ENCODE assay signal across 25 cellular contexts in the genomic region with DNA sequence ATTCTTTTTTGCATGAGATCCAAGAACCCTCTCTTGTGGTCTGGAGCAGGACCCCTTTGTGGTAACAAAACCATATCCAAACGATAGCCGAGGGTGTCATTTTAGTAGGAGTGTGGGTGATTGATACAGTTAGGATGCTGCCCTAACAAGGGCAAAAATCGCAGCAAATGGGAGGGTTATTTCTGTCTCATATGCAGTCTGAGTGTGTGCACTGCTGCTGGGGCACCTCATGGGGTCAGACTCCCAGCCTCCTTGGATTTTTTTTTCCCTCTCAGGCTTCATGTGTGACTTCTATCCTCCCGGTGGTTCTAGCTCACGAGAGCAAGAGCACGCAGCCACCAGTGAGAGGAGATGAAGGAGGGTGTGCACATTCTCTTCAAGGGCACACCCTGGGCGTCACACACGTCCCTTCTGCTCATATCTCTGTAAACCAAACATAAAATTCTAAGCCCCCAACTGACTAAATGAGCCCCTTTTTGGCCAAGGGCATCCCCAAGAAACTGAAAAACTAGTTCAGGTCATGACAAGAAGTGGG. TPM values are rescaled to one million over a fixed set of nuclear protein-coding genes. Genes with fewer than 3 reads are reported as not detected.
"Had no signal": no experiment of that assay in that cellular context is flagged by ENCODE, and none has a peak within 500 bp of the region (broad histone marks: within the 10 kb centered on the region; RNA-seq: fewer than 3 reads in every experiment).

No MANE protein-coding gene starts in this region.

- H3K27ac ChIP-seq: breast epithelium, Peyer's patch, SJSA1 had no signal

- H3K27ac Mint-ChIP-seq: activated CD4-positive, alpha-beta memory T cell treated with anti-CD3 and anti-CD28 coated beads, Interleukin-2, amount 10 ng/mL, durations not matched to agents 7 days and 5 days; activated CD4-positive, alpha-beta T cell treated with anti-CD3 and anti-CD28 coated beads for 36 hours; activated naive CD4-positive, alpha-beta T cell treated with anti-CD3 and anti-CD28 coated beads, Interleukin-2, amount 10 ng/mL, durations not matched to agents 7 days and 5 days; activated naive CD8-positive, alpha-beta T cell treated with anti-CD3 and anti-CD28 coated beads for 36 hours; activated T-helper 2 cell treated with anti-CD3 and anti-CD28 coated beads, Interferon-gamma antibody, Interleukin-2, Interleukin-4, amounts not matched to agents 10 μg/mL and 5 μg/mL and 100 μg/mL, durations not matched to agents 14 hours and 24 hours and 36 hours; T-helper 17 cell had no signal

- H3K4me3 Mint-ChIP-seq: activated CD4-positive, alpha-beta memory T cell treated with anti-CD3 and anti-CD28 coated beads, Interleukin-2, amount 10 ng/mL, durations not matched to agents 7 days and 5 days; activated CD4-positive, alpha-beta T cell treated with anti-CD3 and anti-CD28 coated beads for 36 hours; activated naive CD4-positive, alpha-beta T cell treated with anti-CD3 and anti-CD28 coated beads, Interleukin-2, amount 10 ng/mL, durations not matched to agents 7 days and 5 days; activated naive CD8-positive, alpha-beta T cell treated with anti-CD3 and anti-CD28 coated beads for 36 hours; T-helper 17 cell had no signal

- FAIRE-seq: TTC549 had no signal

- H3K27me3 ChIP-seq: breast epithelium, Peyer's patch had no signal

- H3K27me3 Mint-ChIP-seq: activated CD4-positive, alpha-beta memory T cell treated with anti-CD3 and anti-CD28 coated beads, Interleukin-2, amount 10 ng/mL, durations not matched to agents 7 days and 5 days; T-helper 17 cell had no signal

- DNase-seq: activated CD4-positive, alpha-beta memory T cell treated with anti-CD3 and anti-CD28 coated beads, Interleukin-2, amount 10 ng/mL, durations not matched to agents 7 days and 5 days; activated CD4-positive, alpha-beta T cell treated with anti-CD3 and anti-CD28 coated beads for 36 hours; activated CD4-positive, alpha-beta T cell treated with anti-CD3 and anti-CD28 coated beads, Interleukin-2, amount 50 U/mL, for 1 hour; activated gamma-delta T cell treated with Interleukin-2 at 50 U/mL for 16 hours; activated naive CD4-positive, alpha-beta T cell treated with anti-CD3 and anti-CD28 coated beads, Interleukin-2, amount 10 ng/mL, durations not matched to agents 7 days and 5 days; activated naive CD8-positive, alpha-beta T cell treated with anti-CD3 and anti-CD28 coated beads for 36 hours; anterior cingulate cortex; caudate nucleus; NCI-H1048; NCI-H146; NCI-H187 treated with DMSO at 0.1 percent for 48 hours; NCI-H2081 treated with DMSO at 0.1 percent for 48 hours; NCI-H446; NCI-H524; Peyer's patch; SHP77; T-helper 17 cell; T1000 had no signal

- H3K4me1 ChIP-seq: breast epithelium, Peyer's patch, SJSA1 had no signal

- ATAC-seq: activated CD4-positive, alpha-beta T cell treated with anti-CD3 and anti-CD28 coated beads for 36 hours; T-helper 17 cell had no signal

- H3K9me3 ChIP-seq: breast epithelium, Peyer's patch had no signal

- H3K4me3 ChIP-seq: breast epithelium, Peyer's patch, SJSA1 had no signal

- H3K36me3 ChIP-seq: breast epithelium, Peyer's patch, SJSA1 had no signal

RNA-seq across cellular contexts. Expression of gene IL2RA, which starts 56.2 kb away (rescaled TPM):
- total RNA-seq: cerebellum, LHCN-M2, M059J, SJSA1 had no signal
